ENCODE assay signal across 20 cellular contexts in the genomic region with DNA sequence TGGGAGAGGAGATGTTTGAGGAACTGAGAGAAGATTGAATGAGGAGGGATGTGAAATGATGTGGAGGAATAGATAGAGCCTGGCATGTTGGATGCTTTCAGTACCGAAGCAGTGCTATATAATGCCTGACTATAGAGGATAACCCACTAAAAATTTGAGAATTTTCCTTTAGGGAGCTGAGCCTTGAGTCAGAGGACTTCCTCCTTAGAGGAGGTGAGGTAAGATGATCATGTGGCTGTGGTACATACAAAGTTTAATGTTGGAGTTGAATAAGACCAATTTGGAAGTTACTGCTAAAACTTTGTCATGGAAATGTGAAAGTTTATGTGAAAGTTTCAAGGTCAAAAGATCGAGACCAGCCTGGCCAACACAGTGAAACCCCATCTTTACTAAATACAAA.
DNase-seq lines count a peak whose midpoint lies in the region; ATAC-seq and TF ChIP-seq lines count a peak whose summit lies in the region.
"Had no signal": no experiment of that assay in that cellular context is flagged by ENCODE, and none has a peak within 500 bp of the region (broad histone marks: within the 10 kb centered on the region; RNA-seq: fewer than 3 reads in every experiment).

No MANE protein-coding gene starts in this region.

- H3K9ac ChIP-seq in IMR-90 (ENCODE audit: low read depth, low read length) (no peak overlapping the region), mammary epithelial cell (ENCODE audit: insufficient read depth, low read length) (no peak overlapping the region), mesenchymal stem cell (ENCODE audit: low read length) (peak overlapping the region; percentile 82)

- H3K9me3 Mint-ChIP-seq in activated CD8-positive, alpha-beta T cell treated with anti-CD3 and anti-CD28 coated beads, Interleukin-2, amount 10 ng/mL, durations not matched to agents 7 days and 5 days (ENCODE audit: insufficient read depth): no peaks in the 10 kb centered on the region
- H3K9me3 Mint-ChIP-seq: nephron had no signal

- intact Hi-C loops in IMR-90 (cut with micrococcal nuclease) (no loop called here), mammary epithelial cell (cut with micrococcal nuclease) (loop anchor here (5.0 kb wide), 1 partner anchor 40 kb away; no protein-coding TSS in a partner anchor), prostate gland (cut with DNase I) (no loop called here)

- H3K9me1 ChIP-seq in IMR-90 (ENCODE audit: insufficient read depth, low read length): peaks cover 7% of the 10 kb centered on the region

- H4K91ac ChIP-seq in IMR-90 (ENCODE audit: insufficient read depth, low read depth, low read length) (peak overlapping the region; percentile 25), mesenchymal stem cell (ENCODE audit: low read length) (no peak overlapping the region)

- H2BK5ac ChIP-seq in IMR-90 (ENCODE audit: low read depth, low read length, poor library complexity, severe bottlenecking) (peak overlapping the region; percentile 100), mesenchymal stem cell (ENCODE audit: low read depth, low read length, poor library complexity, severe bottlenecking) (no peak overlapping the region)

- CTCF ChIA-PET in IMR-90 (lab: Yijun Ruan, JAX) (interaction anchor here (0.5 to 3.3 kb wide), 4 partner anchors 9 to 76 kb away, joined by 3 to 9 read pairs (median 3); no protein-coding TSS in a partner anchor), mammary epithelial cell (lab: Charles Lee; ENCODE audit: low non-redundant PET) (no interaction called here)
- CTCF ChIA-PET in activated CD8-positive, alpha-beta T cell treated with anti-CD3 and anti-CD28 coated beads, Interleukin-2, amount 10 ng/mL, durations not matched to agents 7 days and 5 days (lab: Charles Lee): no interaction called here

- no peak overlapping the region for H3K27ac Mint-ChIP-seq in activated CD8-positive, alpha-beta T cell treated with anti-CD3 and anti-CD28 coated beads, Interleukin-2, amount 10 ng/mL, durations not matched to agents 7 days and 5 days

- TF ChIP-seq CTCF in IMR-90 (conservative IDR thresholded peaks at IDR 0.05; ENCODE audit: low read depth, low read length): no peak
- TF ChIP-seq CTCF in mammary epithelial cell (conservative IDR thresholded peaks at IDR 0.05 in 1 of 2, IDR thresholded peaks at IDR 0.05 in 1 of 2; ENCODE audit: extremely low read depth in 1 of 2, insufficient read depth in 1 of 2, low read depth in 1 of 2, low read length in 2 of 2): no peak
- no peak for TF ChIP-seq CTCF in upper lobe of left lung (IDR thresholded peaks at IDR 0.05)
- no peak for TF ChIP-seq CTCF in prostate gland (IDR thresholded peaks at IDR 0.05)

- no peak overlapping the region for H3K4me3 Mint-ChIP-seq in activated CD8-positive, alpha-beta T cell treated with anti-CD3 and anti-CD28 coated beads, Interleukin-2, amount 10 ng/mL, durations not matched to agents 7 days and 5 days
- H3K4me3 Mint-ChIP-seq: nephron had no signal

- H3K27me3 Mint-ChIP-seq in activated CD8-positive, alpha-beta T cell treated with anti-CD3 and anti-CD28 coated beads, Interleukin-2, amount 10 ng/mL, durations not matched to agents 7 days and 5 days (ENCODE audit: low read depth): peaks cover 5% of the 10 kb centered on the region

- in situ Hi-C loops in IMR-90 (cut with MboI; ENCODE audit: low sequenced_read_pairs): no loop called here
- in situ Hi-C loops in mammary epithelial cell (cut with MboI; ENCODE audit: low sequenced_read_pairs in 2 of 2): no loop called here

- no peak for TF ChIP-seq EP300 in upper lobe of left lung (IDR thresholded peaks at IDR 0.05)

- POLR2A ChIA-PET in IMR-90 (lab: Charles Lee; ENCODE audit: unreplicated experiment): no interaction called here
- POLR2A ChIA-PET in activated CD8-positive, alpha-beta T cell treated with anti-CD3 and anti-CD28 coated beads, Interleukin-2, amount 10 ng/mL, durations not matched to agents 7 days and 5 days (lab: Charles Lee): no interaction called here

- H4K5ac ChIP-seq in IMR-90 (ENCODE audit: low read depth, low read length): peak overlapping the region; percentile 52; the same call in 1 of the 2 replicates

- H3K14ac ChIP-seq in IMR-90 (replicated peaks; ENCODE audit: low read depth, low read length): peak overlapping the region; percentile 31
- no peak overlapping the region for H3K14ac ChIP-seq in mesenchymal stem cell (ENCODE audit: low read length in 2 of 2)

- peak overlapping the region; percentile 63 for H3K18ac ChIP-seq in IMR-90 (ENCODE audit: low read depth, low read length)
- H3K18ac ChIP-seq in mesenchymal stem cell (ENCODE audit: low read depth in 1 of 2, low read length in 2 of 2): peak overlapping the region; percentile 43 to 68

- H3K27me3 ChIP-seq in IMR-90 (ENCODE audit: control insufficient read depth, insufficient read depth, low read length) (no peaks in the 10 kb centered on the region), mammary epithelial cell (ENCODE audit: insufficient read depth, low read length) (no peaks in the 10 kb centered on the region), mesenchymal stem cell (ENCODE audit: control insufficient read depth in 1 of 2, insufficient read depth in 1 of 2, low read length in 2 of 2) (no peaks in the 10 kb centered on the region), upper lobe of left lung (no peaks in the 10 kb centered on the region), prostate gland (replicated peaks; ENCODE audit: insufficient read depth) (no peaks in the 10 kb centered on the region)

- H3K56ac ChIP-seq in IMR-90 (ENCODE audit: extremely low read depth, insufficient read depth, low read length): no peak overlapping the region; the same call in 1 of the 2 replicates

- H3K9me3 ChIP-seq in IMR-90 (ENCODE audit: control insufficient read depth, insufficient read depth, low read length): no peaks in the 10 kb centered on the region
- no peaks in the 10 kb centered on the region for H3K9me3 ChIP-seq in mammary epithelial cell (replicated peaks; ENCODE audit: insufficient read depth, low read length)
- H3K9me3 ChIP-seq in mesenchymal stem cell (ENCODE audit: control insufficient read depth, low read length): no peaks in the 10 kb centered on the region
- no peaks in the 10 kb centered on the region for H3K9me3 ChIP-seq in upper lobe of left lung
- no peaks in the 10 kb centered on the region for H3K9me3 ChIP-seq in prostate gland

- peak overlapping the region; percentile 98; the same call in 1 of the 2 replicates for H2BK20ac ChIP-seq in IMR-90 (ENCODE audit: low read depth, low read length)

- H3K4me1 ChIP-seq in IMR-90 (ENCODE audit: control insufficient read depth, insufficient read depth, low read length) (peaks cover 12% of the 10 kb centered on the region), mammary epithelial cell (ENCODE audit: insufficient read depth, low read length) (peaks cover 36% of the 10 kb centered on the region), mesenchymal stem cell (ENCODE audit: control insufficient read depth, insufficient read depth, low read depth, low read length) (peaks cover 5% of the 10 kb centered on the region), upper lobe of left lung (peaks cover 0 to 16% (median 14%) of the 10 kb centered on the region in 4 donors), prostate gland (replicated peaks) (peaks cover 4% of the 10 kb centered on the region)

- H2AK5ac ChIP-seq in IMR-90 (ENCODE audit: low read depth, low read length) (peak overlapping the region; percentile 65), mesenchymal stem cell (ENCODE audit: low read length, severe bottlenecking) (peak overlapping the region; percentile 73)

- H3K4me2 ChIP-seq in IMR-90 (ENCODE audit: low read depth, low read length) (no peak overlapping the region), mammary epithelial cell (ENCODE audit: insufficient read depth, low read depth, low read length) (no peak overlapping the region), mesenchymal stem cell (ENCODE audit: low read length, poor library complexity, severe bottlenecking) (no peak overlapping the region)

- ATAC-seq in IMR-90 (ENCODE audit: low read depth) (no peak), upper lobe of left lung (ENCODE audit: low FRiP score in 2 of 2) (no peak), SK-N-SH treated with all-trans-retinoic acid at 6 μM for 48 hours (no peak)
- ATAC-seq in activated CD8-positive, alpha-beta T cell treated with anti-CD3 and anti-CD28 coated beads, Interleukin-2, amount 10 ng/mL, durations not matched to agents 7 days and 5 days: no peak

- H3K4me1 Mint-ChIP-seq in activated CD8-positive, alpha-beta T cell treated with anti-CD3 and anti-CD28 coated beads, Interleukin-2, amount 10 ng/mL, durations not matched to agents 7 days and 5 days (ENCODE audit: low read depth): no peaks in the 10 kb centered on the region
- H3K4me1 Mint-ChIP-seq: nephron had no signal

- H2BK15ac ChIP-seq in IMR-90 (ENCODE audit: low read depth, low read length) (peak overlapping the region; percentile 79), mesenchymal stem cell (ENCODE audit: low read depth, poor library complexity, severe bottlenecking) (no peak overlapping the region)

- DNase-seq in IMR-90 (peak; percentile 47), mammary epithelial cell (no peak), mesenchymal stem cell (peak; percentile 42), upper lobe of left lung (no peak), iPS-NIHi7 (ENCODE audit: extremely low spot score) (no peak), prostate gland (ENCODE audit: low spot score) (no peak)
- no peak for DNase-seq in activated CD8-positive, alpha-beta T cell treated with anti-CD3 and anti-CD28 coated beads, Interleukin-2, amount 10 ng/mL, durations not matched to agents 7 days and 5 days
- DNase-seq: activated CD8-positive, alpha-beta memory T cell treated with anti-CD3 and anti-CD28 coated beads for 24 hours; activated effector memory CD4-positive, alpha-beta T cell treated with Interleukin-2 at 50 U/mL for 16 hours; anterior cingulate cortex; dermis blood vessel endothelial cell; DND-41; GOT3; NCI-H1930; NCI-H69; stimulated activated CD4-positive, alpha-beta T cell treated with anti-CD3 and anti-CD28 coated beads, Interleukin-1b, Interleukin-23, amount 100 ng/mL, for 48 hours; WERI-Rb-1 had no signal

- H4K8ac ChIP-seq in IMR-90 (ENCODE audit: low read depth in 2 of 2, low read length in 2 of 2) (peak overlapping the region; percentile 27 to 41), mesenchymal stem cell (ENCODE audit: low read length) (no peak overlapping the region)

- TF ChIP-seq POLR2A in IMR-90 (IDR thresholded peaks at IDR 0.05; ENCODE audit: low read depth, low read length) (no peak), upper lobe of left lung (IDR thresholded peaks at IDR 0.05) (no peak), prostate gland (IDR thresholded peaks at IDR 0.05) (no peak)

- H3K23ac ChIP-seq in IMR-90 (ENCODE audit: low read depth, low read length): peak overlapping the region; percentile 81; the same call in 1 of the 2 replicates
- no peak overlapping the region for H3K23ac ChIP-seq in mesenchymal stem cell (ENCODE audit: low read length in 2 of 2)

- H4K20me1 ChIP-seq in IMR-90 (ENCODE audit: insufficient read depth, low read length): peaks cover 8% of the 10 kb centered on the region; the same call in 1 of the 2 replicates
- no peaks in the 10 kb centered on the region for H4K20me1 ChIP-seq in mammary epithelial cell (ENCODE audit: insufficient read depth, low read length)

- no peaks in the 10 kb centered on the region for H3K36me3 Mint-ChIP-seq in activated CD8-positive, alpha-beta T cell treated with anti-CD3 and anti-CD28 coated beads, Interleukin-2, amount 10 ng/mL, durations not matched to agents 7 days and 5 days (ENCODE audit: low read depth)

- H3K4ac ChIP-seq in IMR-90 (ENCODE audit: low read depth, low read length) (peak overlapping the region; percentile 70), mesenchymal stem cell (ENCODE audit: low read depth in 1 of 2, low read length in 2 of 2) (no peak overlapping the region)

- H3K79me2 ChIP-seq in mammary epithelial cell (ENCODE audit: insufficient read depth, low read length): peaks cover 73% of the 10 kb centered on the region

- no peak overlapping the region for H2BK12ac ChIP-seq in mesenchymal stem cell (ENCODE audit: low read length in 2 of 2)

- no peak for TF ChIP-seq RAD21 in IMR-90 (IDR thresholded peaks at IDR 0.05; ENCODE audit: low read length)

- H3K4me3 ChIP-seq in IMR-90 (ENCODE audit: insufficient read depth, low read depth, low read length) (no peak overlapping the region), mammary epithelial cell (replicated peaks in 1 of 3; ENCODE audit: insufficient read depth in 1 of 3, low read depth in 2 of 3, low read length in 3 of 3) (no peak overlapping the region), mesenchymal stem cell (ENCODE audit: insufficient read depth in 1 of 2, low read depth in 1 of 2, low read length in 2 of 2) (no peak overlapping the region), upper lobe of left lung (no peak overlapping the region), prostate gland (no peak overlapping the region)

- no peak overlapping the region for H2AK9ac ChIP-seq in IMR-90 (replicated peaks; ENCODE audit: low read depth, low read length, poor library complexity)

- H3K27ac ChIP-seq in IMR-90 (ENCODE audit: insufficient read depth, low read length) (peak overlapping the region; percentile 84), mammary epithelial cell (ENCODE audit: insufficient read depth, low read depth, low read length) (peak overlapping the region; percentile 66), mesenchymal stem cell (ENCODE audit: low read length, poor library complexity, severe bottlenecking) (peak overlapping the region; percentile 89), upper lobe of left lung (peak overlapping the region in 3 of 4 donors; percentile 17 to 78 (median 24)), prostate gland (peak overlapping the region in 1 of 2 donors; percentile 68)
- H3K27ac ChIP-seq: C4-2B, WERI-Rb-1 had no signal

- peaks cover 23 to 71% of the 10 kb centered on the region in 2 experiments for H3K79me1 ChIP-seq in IMR-90 (ENCODE audit: low read depth in 1 of 2, low read length in 2 of 2)
- peaks cover 13% of the 10 kb centered on the region for H3K79me1 ChIP-seq in mesenchymal stem cell (replicated peaks; ENCODE audit: low read length, poor library complexity, severe bottlenecking)

- H2AFZ ChIP-seq in IMR-90 (replicated peaks; ENCODE audit: low read length, poor library complexity): no peak overlapping the region
- no peak overlapping the region for H2AFZ ChIP-seq in mammary epithelial cell (ENCODE audit: low read depth, low read length)
- H2AFZ ChIP-seq in mesenchymal stem cell (ENCODE audit: low read depth, low read length): no peak overlapping the region

- dilution Hi-C loops in IMR-90 (cut with HindIII; ENCODE audit: low sequenced_read_pairs, unreplicated experiment): no loop called here
- dilution Hi-C loops in mammary epithelial cell (cut with HindIII; ENCODE audit: low sequenced_read_pairs): loop anchor here (5.0 kb wide), 3 partner anchors 45 to 90 kb away; no protein-coding TSS in a partner anchor

- H2BK120ac ChIP-seq in IMR-90 (ENCODE audit: low read depth, low read length): peak overlapping the region; percentile 95; the same call in 1 of the 2 replicates
- H2BK120ac ChIP-seq in mesenchymal stem cell (ENCODE audit: low read depth, low read length): no peak overlapping the region

- WGBS in IMR-90 (ENCODE audit: extremely low coverage in 2 of 2, insufficient read length in 1 of 2), 2 experiments: no CpG with 5 or more reads among the region's 2 CpGs
- WGBS in mammary epithelial cell (ENCODE audit: low coverage, missing lambda C conversion rate): 100% methylated on average over 1 of the region's 2 CpGs
- WGBS in mesenchymal stem cell: 100% methylated on average over 2 of the region's 2 CpGs
- WGBS in upper lobe of left lung, 2 donors: 95 to 98% methylated on average over 2 of the region's 2 CpGs
- 98% methylated on average over 2 of the region's 2 CpGs for WGBS in prostate gland

- no TSS peak for BruUV-seq in IMR-90 (replicated peaks; lab: Mats Ljungman, UMichigan)
- no TSS peak for BruUV-seq in mammary epithelial cell (replicated peaks; lab: Mats Ljungman, UMichigan)

- H3K36me3 ChIP-seq in IMR-90 (ENCODE audit: control insufficient read depth, insufficient read depth, low read length): peaks cover 9% of the 10 kb centered on the region
- peaks cover 15% of the 10 kb centered on the region for H3K36me3 ChIP-seq in mammary epithelial cell (ENCODE audit: insufficient read depth, low read length)
- H3K36me3 ChIP-seq in mesenchymal stem cell (ENCODE audit: control insufficient read depth in 1 of 2, insufficient read depth in 2 of 2, low read depth in 1 of 2, low read length in 2 of 2): peaks cover 11 to 41% of the 10 kb centered on the region in 2 experiments
- H3K36me3 ChIP-seq in upper lobe of left lung: peaks cover 0 to 15% (median 2%) of the 10 kb centered on the region in 4 donors
- peaks cover 0 to 7% of the 10 kb centered on the region in 2 donors for H3K36me3 ChIP-seq in prostate gland
- H3K36me3 ChIP-seq: WERI-Rb-1 had no signal

Comparison
In these comparisons a context has a peak if more than half of its experiments do, and no peak if none do; other contexts are left out.
1. DNase-seq: peak in IMR-90 (single experiment) and mesenchymal stem cell (single experiment); none in mammary epithelial cell (single experiment), upper lobe of left lung (0 of 2), iPS-NIHi7 (single experiment), activated CD8-positive, alpha-beta T cell treated with anti-CD3 and anti-CD28 coated beads, Interleukin-2, amount 10 ng/mL, durations not matched to agents 7 days and 5 days (single experiment) and prostate gland (single experiment).